ENCODE assay signal across 17 cellular contexts in the genomic region with DNA sequence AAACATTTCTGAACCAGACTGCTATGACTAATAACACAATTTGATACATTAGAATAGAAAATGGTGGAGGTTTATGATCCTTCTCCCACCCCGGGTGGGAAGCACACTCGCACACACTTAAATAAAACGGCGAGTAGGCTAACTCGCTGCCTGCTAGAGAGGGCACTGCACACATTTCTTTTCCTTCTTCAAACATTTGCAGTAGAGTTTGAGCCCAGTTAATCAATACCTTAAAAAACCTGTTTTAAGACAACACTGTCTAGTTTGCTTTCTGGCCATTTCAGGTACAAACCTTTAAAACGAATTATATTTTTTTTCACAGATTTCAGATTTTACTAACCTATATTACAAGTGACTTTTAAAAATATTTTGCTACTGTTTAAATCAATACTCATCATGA.
DNase-seq lines count a peak whose midpoint lies in the region; ATAC-seq and TF ChIP-seq lines count a peak whose summit lies in the region.
"Had no signal": no experiment of that assay in that cellular context is flagged by ENCODE, and none has a peak within 500 bp of the region (broad histone marks: within the 10 kb centered on the region; RNA-seq: fewer than 3 reads in every experiment).

No MANE protein-coding gene starts in this region.

- peaks cover 45% of the 10 kb centered on the region for H3K4me1 Mint-ChIP-seq in progenitor cell of endocrine pancreas (ENCODE audit: low read depth)

- no peak overlapping the region for H3K27ac ChIP-seq in OCI-LY1 (ENCODE audit: low read depth, low read length, poor library complexity, severe bottlenecking)
- H3K27ac ChIP-seq in hepatocyte: peak overlapping the region; percentile 21
- no peak overlapping the region for H3K27ac ChIP-seq in right lobe of liver

- TF ChIP-seq CTCF in OCI-LY1 (IDR thresholded peaks at IDR 0.05; ENCODE audit: low read length) (no peak), hepatocyte (IDR thresholded peaks at IDR 0.05; ENCODE audit: poor library complexity) (no peak), right lobe of liver (IDR thresholded peaks at IDR 0.05) (no peak), progenitor cell of endocrine pancreas (IDR thresholded peaks at IDR 0.05; ENCODE audit: unreplicated experiment) (no peak)

- TF ChIP-seq POLR2A in right lobe of liver (IDR thresholded peaks at IDR 0.05): no peak

- no peaks in the 10 kb centered on the region for H3K9me3 ChIP-seq in OCI-LY1 (ENCODE audit: low read length)
- no peaks in the 10 kb centered on the region for H3K9me3 ChIP-seq in hepatocyte (ENCODE audit: low read depth)
- no peaks in the 10 kb centered on the region for H3K9me3 ChIP-seq in right lobe of liver
- H3K9me3 ChIP-seq: BE2C had no signal

- H3K36me3 ChIP-seq in OCI-LY1 (ENCODE audit: insufficient read depth, low read length) (no peaks in the 10 kb centered on the region), hepatocyte (replicated peaks; ENCODE audit: insufficient read depth, low read depth) (no peaks in the 10 kb centered on the region), right lobe of liver (no peaks in the 10 kb centered on the region)
- H3K36me3 ChIP-seq: BE2C had no signal

- H3K9ac ChIP-seq in OCI-LY1 (ENCODE audit: low read length): no peak overlapping the region

- H2AFZ ChIP-seq in OCI-LY1 (ENCODE audit: low read length): no peak overlapping the region
- no peak overlapping the region for H2AFZ ChIP-seq in hepatocyte

- H3K9me2 ChIP-seq in OCI-LY1 (ENCODE audit: low read depth, low read length) (no peaks in the 10 kb centered on the region), hepatocyte (replicated peaks; ENCODE audit: insufficient read depth) (no peaks in the 10 kb centered on the region)

- H3K79me2 ChIP-seq in OCI-LY1 (ENCODE audit: insufficient read depth, low read length): no peaks in the 10 kb centered on the region
- H3K79me2 ChIP-seq in hepatocyte: peaks cover 97% of the 10 kb centered on the region

- H3K4me3 ChIP-seq in OCI-LY1 (ENCODE audit: low read depth, low read length, poor library complexity, severe bottlenecking) (no peak overlapping the region), hepatocyte (no peak overlapping the region), right lobe of liver (no peak overlapping the region)
- H3K4me3 ChIP-seq: K562 had no signal

- H3K4me3 Mint-ChIP-seq in progenitor cell of endocrine pancreas (ENCODE audit: low read depth): peak overlapping the region; percentile 44

- H3K27me3 ChIP-seq in OCI-LY1 (ENCODE audit: insufficient read depth, low read length) (no peaks in the 10 kb centered on the region), hepatocyte (no peaks in the 10 kb centered on the region), right lobe of liver (no peaks in the 10 kb centered on the region)
- H3K27me3 ChIP-seq: BE2C had no signal

- H3K9me3 Mint-ChIP-seq in progenitor cell of endocrine pancreas (ENCODE audit: low read depth): peaks cover 4% of the 10 kb centered on the region

- intact Hi-C loops in right lobe of liver (cut with DNase I): no loop called here

- peak; percentile 68 to 78 (median 72) for ATAC-seq in right lobe of liver
- ATAC-seq: K562, Panc1 had no signal

- H3F3A ChIP-seq in OCI-LY1 (ENCODE audit: insufficient read depth, low read length): no peaks in the 10 kb centered on the region

- no peaks in the 10 kb centered on the region for H3K36me3 Mint-ChIP-seq in progenitor cell of endocrine pancreas (ENCODE audit: insufficient read depth)

- H3K4me2 ChIP-seq in OCI-LY1 (ENCODE audit: low read length) (peak overlapping the region; percentile 38; the same call in 1 of the 2 replicates), hepatocyte (peak overlapping the region; percentile 66)

- WGBS in hepatocyte (ENCODE audit: low lambda C conversion rate, missing lambda C conversion rate): 47% methylated on average over 6 of the region's 6 CpGs
- WGBS in right lobe of liver (ENCODE audit: insufficient coverage, low coverage, low lambda C conversion rate, missing lambda C conversion rate): 16% methylated on average over 6 of the region's 6 CpGs

- H3K27me3 Mint-ChIP-seq in progenitor cell of endocrine pancreas: no peaks in the 10 kb centered on the region

- H3K4me1 ChIP-seq in OCI-LY1 (ENCODE audit: insufficient read depth, low read length, severe bottlenecking) (peaks cover 38% of the 10 kb centered on the region), hepatocyte (ENCODE audit: insufficient read depth) (peaks cover 18% of the 10 kb centered on the region), right lobe of liver (no peaks in the 10 kb centered on the region)

- peak overlapping the region; percentile 89 for H3K27ac Mint-ChIP-seq in progenitor cell of endocrine pancreas

- DNase-seq in hepatocyte (ENCODE audit: low spot score) (no peak), right lobe of liver (no peak), progenitor cell of endocrine pancreas (ENCODE audit: low spot score, unreplicated experiment) (no peak), Kasumi-1 (lab: John Stamatoyannopoulos, UW) (no peak), mucosa of gallbladder (ENCODE audit: low spot score) (no peak), SKM-1 (lab: John Stamatoyannopoulos, UW; ENCODE audit: unreplicated experiment) (no peak)
- no peak for DNase-seq in activated T-cell treated with anti-CD3 and anti-CD28 coated beads, Interleukin-2, amount 50 U/mL, for 48 hours
- DNase-seq: BE2C, DMS79, MM.1S, NCI-H1436, NCI-H187 treated with DMSO at 0.1 percent for 48 hours, NCI-H2107, NCI-H748 treated with DMSO at 0.1 percent for 48 hours had no signal

- H4K20me1 ChIP-seq in OCI-LY1 (ENCODE audit: insufficient read depth, low read length) (no peaks in the 10 kb centered on the region), hepatocyte (ENCODE audit: insufficient read depth, poor library complexity, severe bottlenecking) (no peaks in the 10 kb centered on the region)
